Comparison of ENCODE assay signal across 1 cellular context in the genomic region with DNA sequence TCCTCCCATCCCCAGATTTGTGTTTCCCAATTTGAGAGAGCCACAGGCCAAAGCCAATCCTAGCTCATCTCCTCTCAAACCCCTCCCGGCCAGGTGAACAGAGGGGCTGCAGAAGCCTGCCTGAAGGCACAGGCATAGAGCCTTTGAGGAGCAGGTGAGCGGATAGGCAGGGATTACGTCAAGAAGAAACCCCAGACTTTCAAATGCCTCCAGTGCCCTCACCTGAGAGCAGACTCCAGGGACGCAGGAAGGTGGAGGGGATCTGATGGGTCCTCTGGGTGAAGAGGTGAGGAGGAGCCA.
A peak's percentile ranks its signal among the peaks of the same experiment; 100 is the strongest.
TF ChIP-seq lines count a peak whose summit lies in the region.

No MANE protein-coding gene starts in this region.

TF ChIP-seq in HepG2, 621 proteins besides CTCF, POLR2A, EP300 and RAD21:
- TF ChIP-seq ZNF773 (CRISPR knock-in tag; IDR thresholded peaks at IDR 0.05; ENCODE audit: borderline replicate concordance) (no peak), BHLHE40 (IDR thresholded peaks at IDR 0.05; ENCODE audit: low read length) (no peak), NFATC3 (CRISPR knock-in tag; IDR thresholded peaks at IDR 0.05) (0 out of 2 replicates have a peak, but pooled peaks have one; percentile 36), NONO (IDR thresholded peaks at IDR 0.05) (no peak), NONO (CRISPR knock-in tag; conservative IDR thresholded peaks at IDR 0.05) (0 out of 2 replicates have a peak, but pooled peaks have one; percentile 2), AKAP8 (CRISPR knock-in tag; IDR thresholded peaks at IDR 0.05) (0 out of 2 replicates have a peak, but pooled peaks have one; percentile 6), MYNN (CRISPR knock-in tag; IDR thresholded peaks at IDR 0.05; ENCODE audit: low read depth) (no peak), NKX3-1 (CRISPR knock-in tag; IDR thresholded peaks at IDR 0.05) (no peak), SP4 (CRISPR knock-in tag; IDR thresholded peaks at IDR 0.05) (peak; percentile 2; the same call in 1 of the 2 replicates), NFYC (CRISPR knock-in tag; IDR thresholded peaks at IDR 0.05) (no peak), FOXC1 (CRISPR knock-in tag; IDR thresholded peaks at IDR 0.05; ENCODE audit: borderline replicate concordance) (no peak), SRSF1 (optimal IDR thresholded peaks at IDR 0.05; ENCODE audit: low read depth, low read length) (no peak), ZNF296 (CRISPR knock-in tag; conservative IDR thresholded peaks at IDR 0.05) (no peak), SAFB2 (CRISPR knock-in tag; IDR thresholded peaks at IDR 0.05; ENCODE audit: borderline replicate concordance, low read depth) (0 out of 2 replicates have a peak, but pooled peaks have one; percentile 13)
- TF ChIP-seq, protein P1, sequence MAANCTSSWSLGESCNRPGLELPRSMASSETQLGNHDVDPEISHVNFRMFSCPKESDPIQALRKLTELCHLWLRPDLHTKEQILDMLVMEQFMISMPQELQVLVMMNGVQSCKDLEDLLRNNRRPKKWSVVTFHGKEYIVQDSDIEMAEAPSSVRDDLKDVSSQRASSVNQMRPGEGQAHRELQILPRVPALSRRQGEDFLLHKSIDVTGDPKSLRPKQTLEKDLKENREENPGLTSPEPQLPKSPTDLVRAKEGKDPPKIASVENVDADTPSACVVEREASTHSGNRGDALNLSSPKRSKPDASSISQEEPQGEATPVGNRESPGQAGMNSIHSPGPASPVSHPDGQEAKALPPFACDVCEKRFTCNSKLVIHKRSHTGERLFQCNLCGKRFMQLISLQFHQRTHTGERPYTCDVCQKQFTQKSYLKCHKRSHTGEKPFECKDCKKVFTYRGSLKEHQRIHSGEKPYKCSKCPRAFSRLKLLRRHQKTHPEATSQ (CRISPR knock-in tag; IDR thresholded peaks at IDR 0.05; ENCODE audit: borderline replicate concordance), result no peak
- TF ChIP-seq, protein P2, sequence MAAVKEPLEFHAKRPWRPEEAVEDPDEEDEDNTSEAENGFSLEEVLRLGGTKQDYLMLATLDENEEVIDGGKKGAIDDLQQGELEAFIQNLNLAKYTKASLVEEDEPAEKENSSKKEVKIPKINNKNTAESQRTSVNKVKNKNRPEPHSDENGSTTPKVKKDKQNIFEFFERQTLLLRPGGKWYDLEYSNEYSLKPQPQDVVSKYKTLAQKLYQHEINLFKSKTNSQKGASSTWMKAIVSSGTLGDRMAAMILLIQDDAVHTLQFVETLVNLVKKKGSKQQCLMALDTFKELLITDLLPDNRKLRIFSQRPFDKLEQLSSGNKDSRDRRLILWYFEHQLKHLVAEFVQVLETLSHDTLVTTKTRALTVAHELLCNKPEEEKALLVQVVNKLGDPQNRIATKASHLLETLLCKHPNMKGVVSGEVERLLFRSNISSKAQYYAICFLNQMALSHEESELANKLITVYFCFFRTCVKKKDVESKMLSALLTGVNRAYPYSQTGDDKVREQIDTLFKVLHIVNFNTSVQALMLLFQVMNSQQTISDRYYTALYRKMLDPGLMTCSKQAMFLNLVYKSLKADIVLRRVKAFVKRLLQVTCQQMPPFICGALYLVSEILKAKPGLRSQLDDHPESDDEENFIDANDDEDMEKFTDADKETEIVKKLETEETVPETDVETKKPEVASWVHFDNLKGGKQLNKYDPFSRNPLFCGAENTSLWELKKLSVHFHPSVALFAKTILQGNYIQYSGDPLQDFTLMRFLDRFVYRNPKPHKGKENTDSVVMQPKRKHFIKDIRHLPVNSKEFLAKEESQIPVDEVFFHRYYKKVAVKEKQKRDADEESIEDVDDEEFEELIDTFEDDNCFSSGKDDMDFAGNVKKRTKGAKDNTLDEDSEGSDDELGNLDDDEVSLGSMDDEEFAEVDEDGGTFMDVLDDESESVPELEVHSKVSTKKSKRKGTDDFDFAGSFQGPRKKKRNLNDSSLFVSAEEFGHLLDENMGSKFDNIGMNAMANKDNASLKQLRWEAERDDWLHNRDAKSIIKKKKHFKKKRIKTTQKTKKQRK (IDR thresholded peaks at IDR 0.05; ENCODE audit: low read length), result no peak
- TF ChIP-seq, protein P3, sequence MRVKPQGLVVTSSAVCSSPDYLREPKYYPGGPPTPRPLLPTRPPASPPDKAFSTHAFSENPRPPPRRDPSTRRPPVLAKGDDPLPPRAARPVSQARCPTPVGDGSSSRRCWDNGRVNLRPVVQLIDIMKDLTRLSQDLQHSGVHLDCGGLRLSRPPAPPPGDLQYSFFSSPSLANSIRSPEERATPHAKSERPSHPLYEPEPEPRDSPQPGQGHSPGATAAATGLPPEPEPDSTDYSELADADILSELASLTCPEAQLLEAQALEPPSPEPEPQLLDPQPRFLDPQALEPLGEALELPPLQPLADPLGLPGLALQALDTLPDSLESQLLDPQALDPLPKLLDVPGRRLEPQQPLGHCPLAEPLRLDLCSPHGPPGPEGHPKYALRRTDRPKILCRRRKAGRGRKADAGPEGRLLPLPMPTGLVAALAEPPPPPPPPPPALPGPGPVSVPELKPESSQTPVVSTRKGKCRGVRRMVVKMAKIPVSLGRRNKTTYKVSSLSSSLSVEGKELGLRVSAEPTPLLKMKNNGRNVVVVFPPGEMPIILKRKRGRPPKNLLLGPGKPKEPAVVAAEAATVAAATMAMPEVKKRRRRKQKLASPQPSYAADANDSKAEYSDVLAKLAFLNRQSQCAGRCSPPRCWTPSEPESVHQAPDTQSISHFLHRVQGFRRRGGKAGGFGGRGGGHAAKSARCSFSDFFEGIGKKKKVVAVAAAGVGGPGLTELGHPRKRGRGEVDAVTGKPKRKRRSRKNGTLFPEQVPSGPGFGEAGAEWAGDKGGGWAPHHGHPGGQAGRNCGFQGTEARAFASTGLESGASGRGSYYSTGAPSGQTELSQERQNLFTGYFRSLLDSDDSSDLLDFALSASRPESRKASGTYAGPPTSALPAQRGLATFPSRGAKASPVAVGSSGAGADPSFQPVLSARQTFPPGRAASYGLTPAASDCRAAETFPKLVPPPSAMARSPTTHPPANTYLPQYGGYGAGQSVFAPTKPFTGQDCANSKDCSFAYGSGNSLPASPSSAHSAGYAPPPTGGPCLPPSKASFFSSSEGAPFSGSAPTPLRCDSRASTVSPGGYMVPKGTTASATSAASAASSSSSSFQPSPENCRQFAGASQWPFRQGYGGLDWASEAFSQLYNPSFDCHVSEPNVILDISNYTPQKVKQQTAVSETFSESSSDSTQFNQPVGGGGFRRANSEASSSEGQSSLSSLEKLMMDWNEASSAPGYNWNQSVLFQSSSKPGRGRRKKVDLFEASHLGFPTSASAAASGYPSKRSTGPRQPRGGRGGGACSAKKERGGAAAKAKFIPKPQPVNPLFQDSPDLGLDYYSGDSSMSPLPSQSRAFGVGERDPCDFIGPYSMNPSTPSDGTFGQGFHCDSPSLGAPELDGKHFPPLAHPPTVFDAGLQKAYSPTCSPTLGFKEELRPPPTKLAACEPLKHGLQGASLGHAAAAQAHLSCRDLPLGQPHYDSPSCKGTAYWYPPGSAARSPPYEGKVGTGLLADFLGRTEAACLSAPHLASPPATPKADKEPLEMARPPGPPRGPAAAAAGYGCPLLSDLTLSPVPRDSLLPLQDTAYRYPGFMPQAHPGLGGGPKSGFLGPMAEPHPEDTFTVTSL (CRISPR knock-in tag; IDR thresholded peaks at IDR 0.05; ENCODE audit: borderline replicate concordance), result no peak
